ENCODE assay signal across 7 cellular contexts in genomic region chr3:140499114-140499757, GRCh38.
DNase-seq lines count a peak whose midpoint lies in the region; FAIRE-seq and TF ChIP-seq lines count a peak whose summit lies in the region.

No MANE protein-coding gene starts in this region.

- no peaks in the 10 kb centered on the region; a peak in 1 of 5 replicates for H3K9me3 Mint-ChIP-seq in H9

- H3K56ac ChIP-seq in H9 (ENCODE audit: insufficient read length, low read depth, low read length) = no peak overlapping the region

- H3K36me3 Mint-ChIP-seq in H9 (ENCODE audit: insufficient read depth in 1 of 3, low read depth in 3 of 3) = peaks cover 0 to 5% (median 0%) of the 10 kb centered on the region in 3 experiments; a peak in 2 of 7 replicates

- no peaks in the 10 kb centered on the region for H3K23me2 ChIP-seq in H9 (ENCODE audit: insufficient read length, low read depth, low read length, poor library complexity, severe bottlenecking)

- no peak overlapping the region for H3K9ac ChIP-seq in H9 (ENCODE audit: extremely low read depth, insufficient read length, low read length)
- no peak overlapping the region for H3K9ac ChIP-seq in endothelial cell of umbilical vein (replicated peaks; ENCODE audit: extremely low read depth, insufficient read depth, low read length)

- dilution Hi-C loops in endothelial cell of umbilical vein (cut with MboI; ENCODE audit: extremely low pct_ligation_motif_present, low sequenced_read_pairs) = no loop called here

- CTCF ChIA-PET in endothelial cell of umbilical vein (lab: Charles Lee) = no interaction called here

- H3K4me2 ChIP-seq in H9 (ENCODE audit: insufficient read depth, insufficient read length, low read length) (no peak overlapping the region), endothelial cell of umbilical vein (ENCODE audit: insufficient read depth, low read length) (no peak overlapping the region)

- TF ChIP-seq CTCF in H9 (conservative IDR thresholded peaks at IDR 0.05) (peak; percentile 65; the same call in 2 of the 3 replicates), endothelial cell of umbilical vein (IDR thresholded peaks at IDR 0.05; ENCODE audit: extremely low read depth in 1 of 2, insufficient read depth in 1 of 2, low read depth in 1 of 2, low read length in 2 of 2) (peak in 1 of 2 donors; percentile 7)

- no peak overlapping the region for H3K14ac ChIP-seq in H9 (ENCODE audit: insufficient read depth, low read length)

- no peak overlapping the region for H3K4me3 Mint-ChIP-seq in H9

- no peak overlapping the region for H2BK5ac ChIP-seq in H9 (ENCODE audit: insufficient read length, low read length)

- H2AFZ ChIP-seq in H9 (ENCODE audit: low read length) = no peak overlapping the region
- H2AFZ ChIP-seq in endothelial cell of umbilical vein (ENCODE audit: low read depth, low read length) = no peak overlapping the region

- no peak overlapping the region for H3K27ac Mint-ChIP-seq in H9

- no peak overlapping the region for H2BK15ac ChIP-seq in H9 (ENCODE audit: low read depth, low read length)

- H2BK12ac ChIP-seq in H9 (ENCODE audit: insufficient read length, low read depth, low read length) = no peak overlapping the region

- TF ChIP-seq POLR2A in endothelial cell of umbilical vein (IDR thresholded peaks at IDR 0.05; ENCODE audit: low read depth, low read length) = no peak

- H4K20me1 ChIP-seq in H9 (ENCODE audit: control insufficient read depth, insufficient read depth, insufficient read length) (no peaks in the 10 kb centered on the region), endothelial cell of umbilical vein (replicated peaks; ENCODE audit: control insufficient read depth, extremely low read depth, insufficient read depth, low read length) (no peaks in the 10 kb centered on the region)

- POLR2A ChIA-PET in endothelial cell of umbilical vein (lab: Charles Lee) = no interaction called here

- H3K4me1 ChIP-seq in H9 (ENCODE audit: insufficient read depth, low read length) (no peaks in the 10 kb centered on the region), endothelial cell of umbilical vein (ENCODE audit: control insufficient read depth, extremely low read depth, insufficient read depth, low read length) (no peaks in the 10 kb centered on the region)

- intact Hi-C loops in endothelial cell of umbilical vein (cut with micrococcal nuclease) = no loop called here

- no peak overlapping the region for H3K4ac ChIP-seq in H9 (ENCODE audit: low read depth, low read length)

- H3K4me1 Mint-ChIP-seq in H9 = peaks cover 13 to 18% of the 10 kb centered on the region in 2 experiments

- no peak for DNase-seq in H9
- DNase-seq in NCI-H526 treated with DMSO at 0.1 percent for 48 hours (lab: John Stamatoyannopoulos, UW) = peak; percentile 5
- peak; percentile 33 for DNase-seq in endothelial cell of umbilical vein (ENCODE audit: low read depth, low spot score)
- DNase-seq in pons (ENCODE audit: low spot score) = peak; percentile 37
- no peak for DNase-seq in putamen (ENCODE audit: low spot score)
- no peak for DNase-seq in DMS153 treated with DMSO at 0.1 percent for 48 hours (lab: John Stamatoyannopoulos, UW; ENCODE audit: unreplicated experiment)
- no peak for DNase-seq in NCI-H1048 (lab: John Stamatoyannopoulos, UW)

- H3K27me3 Mint-ChIP-seq in H9 (ENCODE audit: low read depth) = 0 out of 2 replicates have a peak, but pooled peaks cover 1% of the 10 kb centered on the region

- H3T11ph ChIP-seq in H9 (ENCODE audit: low read length) = no peak overlapping the region

- H2BK20ac ChIP-seq in H9 (ENCODE audit: low read depth, low read length, poor library complexity, severe bottlenecking) = no peak overlapping the region

- H3K36me3 ChIP-seq in endothelial cell of umbilical vein (ENCODE audit: control insufficient read depth in 2 of 2, extremely low read depth in 1 of 2, insufficient read depth in 2 of 2, low read length in 2 of 2) = no peaks in the 10 kb centered on the region

- H2BK120ac ChIP-seq in H9 (ENCODE audit: low read depth, low read length, poor library complexity, severe bottlenecking) = no peak overlapping the region

- no CpG with 5 or more reads among the region's 1 CpG for WGBS in H9 (ENCODE audit: extremely low coverage, insufficient read length, low lambda C conversion rate)

- H3K79me2 ChIP-seq in H9 (ENCODE audit: insufficient read depth, low read length) (no peaks in the 10 kb centered on the region), endothelial cell of umbilical vein (ENCODE audit: control insufficient read depth, insufficient read depth, low read length) (no peaks in the 10 kb centered on the region)

- no peak overlapping the region for H3K18ac ChIP-seq in H9 (ENCODE audit: insufficient read length, low read depth, low read length)

- no TSS peak for BruUV-seq in endothelial cell of umbilical vein (replicated peaks; lab: Mats Ljungman, UMichigan)

- no peak overlapping the region for H4K8ac ChIP-seq in H9 (replicated peaks; ENCODE audit: insufficient read length, low read depth, low read length)

- no peaks in the 10 kb centered on the region for H3K79me1 ChIP-seq in H9 (ENCODE audit: insufficient read depth, low read depth, low read length, poor library complexity, severe bottlenecking)

- H3K4me3 ChIP-seq in endothelial cell of umbilical vein (replicated peaks in 1 of 3; ENCODE audit: insufficient read depth in 1 of 3, low read depth in 1 of 3, low read length in 3 of 3) = no peak overlapping the region

- no peak overlapping the region for H4K91ac ChIP-seq in H9 (ENCODE audit: insufficient read length, low read depth, low read length)

- H3K27ac ChIP-seq in H9 (ENCODE audit: insufficient read length, low read depth, low read length) = no peak overlapping the region
- no peak overlapping the region for H3K27ac ChIP-seq in endothelial cell of umbilical vein (ENCODE audit: insufficient read depth, low read depth, low read length)

- H2AK5ac ChIP-seq in H9 (ENCODE audit: insufficient read length, low read length) = no peak overlapping the region

- no peaks in the 10 kb centered on the region for H3K9me1 ChIP-seq in endothelial cell of umbilical vein (replicated peaks; ENCODE audit: control insufficient read depth, extremely low read depth, insufficient read depth, low read length)

- H3K27me3 ChIP-seq in H9 (ENCODE audit: insufficient read depth, low read length) = no peaks in the 10 kb centered on the region
- no peaks in the 10 kb centered on the region for H3K27me3 ChIP-seq in endothelial cell of umbilical vein (ENCODE audit: control insufficient read depth in 2 of 2, insufficient read depth in 2 of 2, low read length in 2 of 2)

- H3K23ac ChIP-seq in H9 (ENCODE audit: insufficient read length, low read depth, low read length) = no peak overlapping the region

- no peak overlapping the region for H4K5ac ChIP-seq in H9 (ENCODE audit: insufficient read length, low read depth, low read length)

- H3K9me3 ChIP-seq in H9 (ENCODE audit: control insufficient read depth, low read depth, low read length) (no peaks in the 10 kb centered on the region), endothelial cell of umbilical vein (replicated peaks; ENCODE audit: control insufficient read depth, insufficient read depth, low read length) (no peaks in the 10 kb centered on the region)

- no peak for FAIRE-seq in endothelial cell of umbilical vein (lab: Jason Lieb, UNC)

TF ChIP-seq in endothelial cell of umbilical vein, 7 proteins besides CTCF, POLR2A, EP300 and RAD21:
- TF ChIP-seq GATA2 (IDR thresholded peaks at IDR 0.05; ENCODE audit: insufficient read depth, insufficient read length, low read depth, low read length) (no peak), POLR2AphosphoS5 (IDR thresholded peaks at IDR 0.05; ENCODE audit: insufficient read depth, low read depth, low read length) (no peak)
TF ChIP-seq in endothelial cell of umbilical vein: peak in this region for 0.

Comparison
In these comparisons a context has a peak if more than half of its experiments do, and no peak if none do; other contexts are left out.
1. DNase-seq: peak in NCI-H526 treated with DMSO at 0.1 percent for 48 hours (single experiment), endothelial cell of umbilical vein (single experiment) and pons (single experiment); none in H9 (single experiment), putamen (single experiment), DMS153 treated with DMSO at 0.1 percent for 48 hours (single experiment) and NCI-H1048 (single experiment).